9 cellular contexts compared by ENCODE assay signal in the genomic region with DNA sequence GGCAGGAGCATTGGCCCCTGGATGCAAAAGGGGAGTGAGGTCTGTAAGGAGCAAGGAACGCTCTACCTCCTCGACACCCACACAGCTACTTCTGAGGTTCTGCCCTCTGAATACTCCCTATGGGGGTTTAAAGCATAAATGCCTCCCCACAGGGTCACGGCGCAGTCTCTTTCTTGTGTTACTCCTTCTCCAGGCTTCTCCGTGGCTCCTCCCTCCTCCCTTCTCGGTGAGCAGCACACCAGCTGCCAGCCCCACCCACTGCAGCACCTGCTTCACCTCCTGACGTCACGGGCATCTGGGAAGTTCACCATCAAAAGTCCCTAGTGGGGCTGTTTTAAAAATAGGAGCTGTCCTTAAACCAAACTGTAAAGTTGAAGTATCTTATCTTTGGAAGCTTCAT.
DNase-seq lines count a peak whose midpoint lies in the region; ATAC-seq lines count a peak whose summit lies in the region.
"Had no signal": no experiment of that assay in that cellular context is flagged by ENCODE, and none has a peak within 500 bp of the region (broad histone marks: within the 10 kb centered on the region; RNA-seq: fewer than 3 reads in every experiment).

No MANE protein-coding gene starts in this region.

- H3K27ac Mint-ChIP-seq in CD4-positive, CD25-positive, alpha-beta regulatory T cell = peak overlapping the region in 1 of 3 donors; percentile 5

- peak in 1 of 2 donors; percentile 50 for ATAC-seq in CD4-positive, CD25-positive, alpha-beta regulatory T cell (ENCODE audit: low read depth in 2 of 2)
- no peak for ATAC-seq in HG03135 (IDR thresholded peaks at IDR 0.05; ENCODE audit: unreplicated experiment)

- peaks cover 0 to 3% (median 0%) of the 10 kb centered on the region in 4 donors for H3K4me1 Mint-ChIP-seq in CD4-positive, CD25-positive, alpha-beta regulatory T cell

- peak; percentile 9 to 17 (median 13) for DNase-seq in CD4-positive, CD25-positive, alpha-beta regulatory T cell
- peak; percentile 34 for DNase-seq in T-helper 9 cell
- peak; percentile 80 for DNase-seq in left kidney (ENCODE audit: low read depth, low spot score)
- DNase-seq in activated CD8-positive, alpha-beta memory T cell treated with anti-CD3 and anti-CD28 coated beads, Interleukin-2, amount 50 U/mL, for 48 hours = no peak
- no peak for DNase-seq in SKM-1 (lab: John Stamatoyannopoulos, UW; ENCODE audit: unreplicated experiment)
- DNase-seq in HK-2 (ENCODE audit: unreplicated experiment) = no peak
- DNase-seq: left ventricle myocardium inferior had no signal

- peaks cover 12% of the 10 kb centered on the region for H3K27me3 ChIP-seq in CD4-positive, CD25-positive, alpha-beta regulatory T cell (ENCODE audit: control insufficient read depth, insufficient read depth, low read length)
- H3K27me3 ChIP-seq in HUES48 (ENCODE audit: control insufficient read depth, insufficient read depth, low read length) = no peaks in the 10 kb centered on the region

- H3K36me3 ChIP-seq in CD4-positive, CD25-positive, alpha-beta regulatory T cell (ENCODE audit: control insufficient read depth, insufficient read depth, low read length) = no peaks in the 10 kb centered on the region
- no peaks in the 10 kb centered on the region for H3K36me3 ChIP-seq in HUES48 (ENCODE audit: control insufficient read depth, insufficient read depth, low read length)
- H3K36me3 ChIP-seq: left ventricle myocardium inferior had no signal

- H3K36me3 Mint-ChIP-seq in CD4-positive, CD25-positive, alpha-beta regulatory T cell = no peaks in the 10 kb centered on the region

- H3K27me3 Mint-ChIP-seq in CD4-positive, CD25-positive, alpha-beta regulatory T cell = peaks cover 43% of the 10 kb centered on the region

- H3K9ac ChIP-seq in HUES48 (ENCODE audit: low read depth, low read length) = no peak overlapping the region

- H3K9me3 Mint-ChIP-seq in CD4-positive, CD25-positive, alpha-beta regulatory T cell = peaks cover 0 to 2% (median 0%) of the 10 kb centered on the region in 7 donors

- no peak overlapping the region for H3K4me3 ChIP-seq in CD4-positive, CD25-positive, alpha-beta regulatory T cell (ENCODE audit: low read depth, low read length)
- H3K4me3 ChIP-seq in HUES48 (ENCODE audit: low read depth, low read length) = peak overlapping the region; percentile 14; the same call in 1 of the 2 replicates
- H3K4me3 ChIP-seq: left ventricle myocardium inferior had no signal

- no peak overlapping the region for H3K4me3 Mint-ChIP-seq in CD4-positive, CD25-positive, alpha-beta regulatory T cell

- H3K27ac ChIP-seq in CD4-positive, CD25-positive, alpha-beta regulatory T cell (ENCODE audit: insufficient read depth, low read length, poor library complexity, severe bottlenecking) = no peak overlapping the region
- H3K27ac ChIP-seq in HUES48 (ENCODE audit: low read depth, low read length) = no peak overlapping the region
- H3K27ac ChIP-seq: left ventricle myocardium inferior had no signal

- H3K9me3 ChIP-seq in CD4-positive, CD25-positive, alpha-beta regulatory T cell (ENCODE audit: control insufficient read depth in 2 of 2, low read length in 2 of 2) = no peaks in the 10 kb centered on the region
- no peaks in the 10 kb centered on the region for H3K9me3 ChIP-seq in HUES48 (ENCODE audit: control insufficient read depth, insufficient read depth, low read length)
- H3K9me3 ChIP-seq: left ventricle myocardium inferior had no signal

- H3K4me1 ChIP-seq in CD4-positive, CD25-positive, alpha-beta regulatory T cell (ENCODE audit: control insufficient read depth, insufficient read depth, low read length, poor library complexity, severe bottlenecking) = no peaks in the 10 kb centered on the region
- H3K4me1 ChIP-seq in HUES48 (ENCODE audit: control insufficient read depth, insufficient read depth, low read length) = 0 out of 2 replicates have a peak, but pooled peaks cover 3% of the 10 kb centered on the region

Comparison
In these comparisons a context has a peak if more than half of its experiments do, and no peak if none do; other contexts are left out.
1. DNase-seq: peak in CD4-positive, CD25-positive, alpha-beta regulatory T cell (3 of 3), T-helper 9 cell (single experiment) and left kidney (single experiment); none in activated CD8-positive, alpha-beta memory T cell treated with anti-CD3 and anti-CD28 coated beads, Interleukin-2, amount 50 U/mL, for 48 hours (single experiment), SKM-1 (single experiment) and HK-2 (single experiment).